Comparison of ENCODE assay signal across 4 cellular contexts in genomic region chr15:32846671-32847070, GRCh38.
DNase-seq lines count a peak whose midpoint lies in the region; ATAC-seq and TF ChIP-seq lines count a peak whose summit lies in the region.
"Not testable (repeated sequence)": the region's sequence is repeated elsewhere in the genome, so short reads cannot be mapped to it uniquely, and the experiment has no call there.

No MANE protein-coding gene starts in this region.

- H2AFZ ChIP-seq in IMR-90 (replicated peaks; ENCODE audit: low read length, poor library complexity); osteoblast (ENCODE audit: low read length): not testable (repeated sequence)

- dilution Hi-C loops in IMR-90 (cut with HindIII; ENCODE audit: low sequenced_read_pairs, unreplicated experiment) = not testable (repeated sequence)

- not testable (repeated sequence) for H3K27ac ChIP-seq in HEK293 (ENCODE audit: extremely low read depth, low read depth, low read length); IMR-90 (ENCODE audit: insufficient read depth, low read length)
- H3K27ac ChIP-seq in osteoblast (ENCODE audit: low read depth, low read length) = peak overlapping the region; percentile 23

- H2AK9ac ChIP-seq in IMR-90 (replicated peaks; ENCODE audit: low read depth, low read length, poor library complexity) = not testable (repeated sequence)

- H2BK15ac ChIP-seq in IMR-90 (ENCODE audit: low read depth, low read length) = peak overlapping the region; percentile 80; the same call in 1 of the 3 replicates

- intact Hi-C loops in IMR-90 (cut with micrococcal nuclease) = not testable (repeated sequence)

- not testable (repeated sequence) for H3K36me3 ChIP-seq in HEK293 (ENCODE audit: control insufficient read depth in 2 of 2, insufficient read depth in 1 of 2, low read length in 2 of 2); IMR-90 (ENCODE audit: control insufficient read depth, insufficient read depth, low read length); osteoblast (ENCODE audit: insufficient read depth, low read length)

- not testable (repeated sequence) for H4K20me1 ChIP-seq in IMR-90 (ENCODE audit: insufficient read depth, low read length); osteoblast (ENCODE audit: insufficient read depth, low read length)

- no CpG with 5 or more reads among the region's 2 CpGs for WGBS in IMR-90 (ENCODE audit: extremely low coverage in 2 of 2, insufficient read length in 1 of 2), 2 experiments

- peak overlapping the region; percentile 92 for H2BK5ac ChIP-seq in IMR-90 (ENCODE audit: low read depth, low read length, poor library complexity, severe bottlenecking)

- not testable (repeated sequence) for H3K9ac ChIP-seq in IMR-90 (ENCODE audit: low read depth, low read length)

- peaks cover 11% of the 10 kb centered on the region for H3K79me2 ChIP-seq in osteoblast (ENCODE audit: insufficient read depth, low read length)

- H3K4me1 ChIP-seq in HEK293 (ENCODE audit: control insufficient read depth, insufficient read depth, low read length); IMR-90 (ENCODE audit: control insufficient read depth, insufficient read depth, low read length): not testable (repeated sequence)
- peaks cover 36% of the 10 kb centered on the region for H3K4me1 ChIP-seq in osteoblast (ENCODE audit: insufficient read depth, low read length)

- H4K8ac ChIP-seq in IMR-90 (ENCODE audit: low read depth in 2 of 2, low read length in 2 of 2) = peak overlapping the region in 1 of 2 experiments; percentile 68; a peak in 2 of 4 replicates

- H3K9me1 ChIP-seq in IMR-90 (ENCODE audit: insufficient read depth, low read length) = not testable (repeated sequence)

- TF ChIP-seq CTCF in HEK293 (tag by site-specific recombination; IDR thresholded peaks at IDR 0.05); IMR-90 (conservative IDR thresholded peaks at IDR 0.05; ENCODE audit: low read depth, low read length); osteoblast (IDR thresholded peaks at IDR 0.05; ENCODE audit: extremely low read depth, low read depth, low read length): not testable (repeated sequence)

- not testable (repeated sequence) for H3K4me3 ChIP-seq in HEK293 (ENCODE audit: low read depth, low read length); IMR-90 (ENCODE audit: insufficient read depth, low read depth, low read length); osteoblast (ENCODE audit: insufficient read depth, low read length)

- H3K27me3 ChIP-seq in IMR-90 (ENCODE audit: control insufficient read depth, insufficient read depth, low read length); osteoblast (ENCODE audit: insufficient read depth, low read length): not testable (repeated sequence)

- POLR2A ChIA-PET in HEK293 (lab: Yijun Ruan, JAX); IMR-90 (lab: Charles Lee; ENCODE audit: unreplicated experiment): not testable (repeated sequence)

- H4K91ac ChIP-seq in IMR-90 (ENCODE audit: insufficient read depth, low read depth, low read length) = peak overlapping the region; percentile 68

- H2AK5ac ChIP-seq in IMR-90 (ENCODE audit: low read depth, low read length) = peak overlapping the region; percentile 45; the same call in 1 of the 2 replicates

- H3K56ac ChIP-seq in IMR-90 (ENCODE audit: extremely low read depth, insufficient read depth, low read length) = not testable (repeated sequence)

- peaks cover 24 to 47% of the 10 kb centered on the region in 2 experiments for H3K79me1 ChIP-seq in IMR-90 (ENCODE audit: low read depth in 1 of 2, low read length in 2 of 2)

- BruUV-seq in IMR-90 (replicated peaks; lab: Mats Ljungman, UMichigan) = not testable (repeated sequence)

- ATAC-seq in IMR-90 (ENCODE audit: low read depth); SK-N-SH treated with all-trans-retinoic acid at 6 μM for 48 hours: not testable (repeated sequence)

- H2BK120ac ChIP-seq in IMR-90 (ENCODE audit: low read depth, low read length) = peak overlapping the region; percentile 78

- not testable (repeated sequence) for H3K9me3 ChIP-seq in HEK293 (ENCODE audit: control insufficient read depth, insufficient read depth, low read depth, low read length); IMR-90 (ENCODE audit: control insufficient read depth, insufficient read depth, low read length); osteoblast (ENCODE audit: low read depth, low read length)

- H3K4ac ChIP-seq in IMR-90 (ENCODE audit: low read depth, low read length) = peak overlapping the region; percentile 64; the same call in 1 of the 2 replicates

- H2BK20ac ChIP-seq in IMR-90 (ENCODE audit: low read depth, low read length) = peak overlapping the region; percentile 72

- not testable (repeated sequence) for TF ChIP-seq RAD21 in IMR-90 (IDR thresholded peaks at IDR 0.05; ENCODE audit: low read length)

- peak overlapping the region; percentile 94; the same call in 1 of the 2 replicates for H4K5ac ChIP-seq in IMR-90 (ENCODE audit: low read depth, low read length)

- not testable (repeated sequence) for H3K23ac ChIP-seq in IMR-90 (ENCODE audit: low read depth, low read length)

- TF ChIP-seq POLR2A in IMR-90 (IDR thresholded peaks at IDR 0.05; ENCODE audit: low read depth, low read length) = not testable (repeated sequence)

- not testable (repeated sequence) for H3K4me2 ChIP-seq in IMR-90 (ENCODE audit: low read depth, low read length); osteoblast (ENCODE audit: insufficient read depth, low read length)

- not testable (repeated sequence) for H3K14ac ChIP-seq in IMR-90 (replicated peaks; ENCODE audit: low read depth, low read length)

- not testable (repeated sequence) for DNase-seq in IMR-90; osteoblast (ENCODE audit: insufficient read length, low spot score, missing footprints)

- in situ Hi-C loops in IMR-90 (cut with MboI; ENCODE audit: low sequenced_read_pairs) = loop anchor here (10.0 kb wide), 1 partner anchor 268 kb away; no protein-coding TSS in a partner anchor

- CTCF ChIA-PET in HEK293 (lab: Yijun Ruan, JAX) = interaction anchor here (4.0 to 4.1 kb wide), 2 partner anchors 109 to 184 kb away, joined by 21 to 24 read pairs; no protein-coding TSS in a partner anchor
- CTCF ChIA-PET in IMR-90 (lab: Yijun Ruan, JAX) = not testable (repeated sequence)

- H3K18ac ChIP-seq in IMR-90 (ENCODE audit: low read depth, low read length) = peak overlapping the region; percentile 91; the same call in 1 of the 2 replicates

TF ChIP-seq in HEK293, 187 proteins besides CTCF, POLR2A, EP300 and RAD21:
- peak; percentile 75; the same call in 1 of the 2 replicates for TF ChIP-seq ZNF580 (tag by site-specific recombination; IDR thresholded peaks at IDR 0.05)
- TF ChIP-seq ZNF146 (tag by site-specific recombination; IDR thresholded peaks at IDR 0.05) = peak; percentile 76

TF ChIP-seq in SK-N-SH treated with all-trans-retinoic acid at 6 μM for 48 hours, 23 proteins besides CTCF, POLR2A, EP300 and RAD21:
- TF ChIP-seq ZNF8 (CRISPR knock-in tag; IDR thresholded peaks at IDR 0.05) = peak; percentile 91
